ENCODE assay signal across 16 cellular contexts in genomic region chr3:102810937-102811336, GRCh38.
DNase-seq lines count a peak whose midpoint lies in the region; ATAC-seq and TF ChIP-seq lines count a peak whose summit lies in the region.
"Had no signal": no experiment of that assay in that cellular context is flagged by ENCODE, and none has a peak within 500 bp of the region (broad histone marks: within the 10 kb centered on the region; RNA-seq: fewer than 3 reads in every experiment).

No MANE protein-coding gene starts in this region.

- no peak for TF ChIP-seq EP300 in SK-N-SH (IDR thresholded peaks at IDR 0.05; ENCODE audit: borderline replicate concordance in 1 of 2, low read depth in 1 of 2, low read length in 1 of 2)

- POLR2A ChIA-PET in SK-N-SH (lab: Yijun Ruan, JAX) (no interaction called here), PC-9 (lab: Charles Lee; ENCODE audit: unreplicated experiment) (interaction anchor here (0.7 kb wide), 1 partner anchor 565 kb away, joined by 3 read pairs; no protein-coding TSS in a partner anchor)

- no peak overlapping the region for H3K27ac ChIP-seq in SK-N-SH (ENCODE audit: low read depth in 2 of 2, low read length in 1 of 2)
- H3K27ac ChIP-seq in PC-9 = no peak overlapping the region
- H3K27ac ChIP-seq: BLaER1 treated with 17β-estradiol and CSF1 and Interleukin-3, amounts not matched to agents 10 nM and 100 nM had no signal

- H3K4me2 ChIP-seq in SK-N-SH = no peak overlapping the region
- H3K4me2 ChIP-seq in PC-9 = no peak overlapping the region

- H3K4me1 ChIP-seq in SK-N-SH (ENCODE audit: control insufficient read depth in 1 of 2, insufficient read depth in 2 of 2, low read depth in 1 of 2, low read length in 1 of 2) (no peaks in the 10 kb centered on the region; a peak in 2 of 4 replicates), PC-9 (replicated peaks; ENCODE audit: insufficient read depth) (no peaks in the 10 kb centered on the region)

- H3K4me3 ChIP-seq in SK-N-SH (ENCODE audit: low read depth in 2 of 2, low read length in 1 of 2) (no peak overlapping the region), PC-9 (no peak overlapping the region)
- H3K4me3 ChIP-seq: BLaER1 treated with 17β-estradiol and CSF1 and Interleukin-3, amounts not matched to agents 10 nM and 100 nM had no signal

- H3K9me2 ChIP-seq in SK-N-SH (no peaks in the 10 kb centered on the region), PC-9 (ENCODE audit: insufficient read depth) (no peaks in the 10 kb centered on the region)

- TF ChIP-seq CTCF in SK-N-SH (IDR thresholded peaks at IDR 0.05) (no peak), PC-9 (conservative IDR thresholded peaks at IDR 0.05) (no peak)

- H3K9me3 ChIP-seq in SK-N-SH = no peaks in the 10 kb centered on the region
- H3K9me3 ChIP-seq in PC-9 (ENCODE audit: insufficient read depth, low read depth) = no peaks in the 10 kb centered on the region
- H3K9me3 ChIP-seq: BLaER1 treated with 17β-estradiol and CSF1 and Interleukin-3, amounts not matched to agents 10 nM and 100 nM had no signal

- TF ChIP-seq RAD21 in SK-N-SH (IDR thresholded peaks at IDR 0.05; ENCODE audit: low read length) = no peak

- no peak for ATAC-seq in SK-N-SH treated with all-trans-retinoic acid at 6 μM for 48 hours
- ATAC-seq in HG03103 (IDR thresholded peaks at IDR 0.05; ENCODE audit: low read depth, unreplicated experiment) = peak; percentile 58
- ATAC-seq in HG03175 (IDR thresholded peaks at IDR 0.05; ENCODE audit: unreplicated experiment) = no peak
- ATAC-seq: HepG2 had no signal

- H3K36me3 ChIP-seq in SK-N-SH (replicated peaks in 1 of 2; ENCODE audit: control insufficient read depth in 1 of 2, insufficient read depth in 2 of 2, low read length in 1 of 2) (no peaks in the 10 kb centered on the region), PC-9 (ENCODE audit: low read depth) (no peaks in the 10 kb centered on the region)
- H3K36me3 ChIP-seq: BLaER1 treated with 17β-estradiol and CSF1 and Interleukin-3, amounts not matched to agents 10 nM and 100 nM had no signal

- H3K27me3 ChIP-seq in SK-N-SH (ENCODE audit: insufficient read depth) (no peaks in the 10 kb centered on the region), PC-9 (ENCODE audit: insufficient read depth, low read depth) (no peaks in the 10 kb centered on the region)
- H3K27me3 ChIP-seq: BLaER1 treated with 17β-estradiol and CSF1 and Interleukin-3, amounts not matched to agents 10 nM and 100 nM had no signal

- H3K79me2 ChIP-seq in SK-N-SH (ENCODE audit: insufficient read depth) = no peaks in the 10 kb centered on the region
- no peaks in the 10 kb centered on the region for H3K79me2 ChIP-seq in PC-9 (ENCODE audit: low read depth)

- no TSS peak for BruUV-seq in PC-9 (replicated peaks; lab: Mats Ljungman, UMichigan)

- WGBS in SK-N-SH (ENCODE audit: low lambda C conversion rate) = 71% methylated on average over 1 of the region's 1 CpG

- intact Hi-C loops in PC-9 (cut with micrococcal nuclease; ENCODE audit: unreplicated experiment) = no loop called here

- H2AFZ ChIP-seq in SK-N-SH (ENCODE audit: low read depth) (no peak overlapping the region), PC-9 (0 out of 2 replicates have a peak overlapping the region, but pooled peaks have one; percentile 37)

- H3F3A ChIP-seq in SK-N-SH (replicated peaks; ENCODE audit: insufficient read depth) = no peaks in the 10 kb centered on the region
- no peaks in the 10 kb centered on the region for H3F3A ChIP-seq in PC-9 (ENCODE audit: insufficient read depth, low read depth)

- H4K20me1 ChIP-seq in SK-N-SH (ENCODE audit: insufficient read depth) (no peaks in the 10 kb centered on the region), PC-9 (ENCODE audit: insufficient read depth) (no peaks in the 10 kb centered on the region)
- H4K20me1 ChIP-seq: BLaER1 treated with 17β-estradiol and CSF1 and Interleukin-3, amounts not matched to agents 10 nM and 100 nM had no signal

- no peak overlapping the region for H3K9ac ChIP-seq in SK-N-SH
- H3K9ac ChIP-seq: BLaER1 treated with 17β-estradiol and CSF1 and Interleukin-3, amounts not matched to agents 10 nM and 100 nM had no signal

- DNase-seq in SK-N-SH = no peak
- DNase-seq in PC-9 = no peak
- no peak for DNase-seq in COLO829 (ENCODE audit: low spot score)
- no peak for DNase-seq in kidney tubule cell (ENCODE audit: low spot score)
- DNase-seq in kidney glomerular epithelial cell (lab: John Stamatoyannopoulos, UW) = no peak
- DNase-seq: ACHN; Calu3; CD4-positive, CD25-positive, alpha-beta regulatory T cell; DMS 273 treated with DMSO at 0.1 percent for 48 hours; HCEC 1CT; HFFc6 had no signal

- CTCF ChIA-PET in SK-N-SH (lab: Yijun Ruan, JAX) (interaction anchor here (0.8 kb wide), 1 partner anchor 27 kb away, joined by 3 read pairs; no protein-coding TSS in a partner anchor), PC-9 (lab: Charles Lee) (no interaction called here)

TF ChIP-seq in SK-N-SH treated with all-trans-retinoic acid at 6 μM for 48 hours, 23 proteins besides CTCF, POLR2A, EP300 and RAD21:
- TF ChIP-seq ESRRG (CRISPR knock-in tag; IDR thresholded peaks at IDR 0.05) (no peak), CREB5 (CRISPR knock-in tag; IDR thresholded peaks at IDR 0.05; ENCODE audit: low read depth) (0 out of 2 replicates have a peak, but pooled peaks have one; percentile 29), ISL1 (CRISPR knock-in tag; IDR thresholded peaks at IDR 0.05) (peak; percentile 86)

TF ChIP-seq in SK-N-SH, 30 proteins besides CTCF, POLR2A, EP300 and RAD21:
- no peak for TF ChIP-seq USF2 (IDR thresholded peaks at IDR 0.05; ENCODE audit: borderline replicate concordance, low read depth, low read length)
- no peak for TF ChIP-seq GATA2 (CRISPR knock-in tag; IDR thresholded peaks at IDR 0.05)
- no peak for TF ChIP-seq GABPA (IDR thresholded peaks at IDR 0.05; ENCODE audit: low read depth)
- TF ChIP-seq YY1 (IDR thresholded peaks at IDR 0.05; ENCODE audit: low read depth) = no peak
- TF ChIP-seq FOXM1 (IDR thresholded peaks at IDR 0.05; ENCODE audit: low read depth) = no peak
- no peak for TF ChIP-seq IRF3 (IDR thresholded peaks at IDR 0.05; ENCODE audit: low read depth, low read length)
- TF ChIP-seq MAX (IDR thresholded peaks at IDR 0.05; ENCODE audit: low read depth) = no peak
- TF ChIP-seq TEAD4 (IDR thresholded peaks at IDR 0.05; ENCODE audit: borderline replicate concordance, insufficient read depth) = no peak
- no peak for TF ChIP-seq SIN3A (IDR thresholded peaks at IDR 0.05; ENCODE audit: borderline replicate concordance, low read depth, low read length)
- TF ChIP-seq PBX3 (IDR thresholded peaks at IDR 0.05) = no peak
